Comparison of ENCODE assay signal across 11 cellular contexts in the genomic region with DNA sequence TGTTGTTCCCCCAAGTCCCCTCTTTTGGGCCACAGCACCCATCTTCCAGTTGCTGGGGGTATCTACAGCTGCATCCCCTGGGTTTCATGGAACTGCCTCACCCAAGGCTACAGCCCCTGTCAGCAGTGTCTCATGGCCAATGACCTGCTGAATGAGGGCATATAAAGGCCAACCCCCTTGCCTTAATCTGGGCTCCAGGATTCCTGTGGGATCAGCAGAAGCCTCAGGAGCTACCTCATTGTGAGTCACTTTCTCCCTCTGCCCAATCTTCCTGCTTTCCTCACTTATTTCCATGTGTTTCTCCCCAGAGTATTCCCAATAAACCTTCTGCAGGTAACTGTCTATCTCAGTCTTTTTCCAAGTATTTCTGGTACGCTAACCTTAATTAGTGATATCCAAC.
DNase-seq lines count a peak whose midpoint lies in the region; ATAC-seq lines count a peak whose summit lies in the region.
"Had no signal": no experiment of that assay in that cellular context is flagged by ENCODE, and none has a peak within 500 bp of the region (broad histone marks: within the 10 kb centered on the region; RNA-seq: fewer than 3 reads in every experiment).

No MANE protein-coding gene starts in this region.

- no peak for ATAC-seq in GM19351 (IDR thresholded peaks at IDR 0.05; ENCODE audit: unreplicated experiment)

- peak; percentile 74 for DNase-seq in AG08395 (ENCODE audit: low spot score)
- peak; percentile 74 for DNase-seq in HK-2 (ENCODE audit: unreplicated experiment)
- DNase-seq in T1000 (lab: John Stamatoyannopoulos, UW): peak; percentile 28
- DNase-seq in glomerular visceral epithelial cell (ENCODE audit: extremely low spot score): peak; percentile 88
- no peak for DNase-seq in stimulated activated CD4-positive, alpha-beta T cell treated with anti-CD3 and anti-CD28 coated beads, Interleukin-1b, Interleukin-23, amount 100 ng/mL, for 48 hours
- DNase-seq in hypothalamus (lab: John Stamatoyannopoulos, UW): no peak
- no peak for DNase-seq in NCI-H1105 (lab: John Stamatoyannopoulos, UW)
- DNase-seq: activated CD4-positive, CD25-positive, alpha-beta regulatory T cell; activated CD8-positive, alpha-beta memory T cell treated with anti-CD3 and anti-CD28 coated beads, Interleukin-2, amount 50 U/mL, for 4 hours; NCI-H1694 treated with DMSO at 0.1 percent for 48 hours had no signal

Comparison
In these comparisons a context has a peak if more than half of its experiments do, and no peak if none do; other contexts are left out.
1. DNase-seq: peak in AG08395 (single experiment), HK-2 (single experiment), T1000 (single experiment) and glomerular visceral epithelial cell (single experiment); none in stimulated activated CD4-positive, alpha-beta T cell treated with anti-CD3 and anti-CD28 coated beads, Interleukin-1b, Interleukin-23, amount 100 ng/mL, for 48 hours (single experiment), hypothalamus (0 of 51) and NCI-H1105 (single experiment).